ENCODE assay signal across 8 cellular contexts in the genomic region with DNA sequence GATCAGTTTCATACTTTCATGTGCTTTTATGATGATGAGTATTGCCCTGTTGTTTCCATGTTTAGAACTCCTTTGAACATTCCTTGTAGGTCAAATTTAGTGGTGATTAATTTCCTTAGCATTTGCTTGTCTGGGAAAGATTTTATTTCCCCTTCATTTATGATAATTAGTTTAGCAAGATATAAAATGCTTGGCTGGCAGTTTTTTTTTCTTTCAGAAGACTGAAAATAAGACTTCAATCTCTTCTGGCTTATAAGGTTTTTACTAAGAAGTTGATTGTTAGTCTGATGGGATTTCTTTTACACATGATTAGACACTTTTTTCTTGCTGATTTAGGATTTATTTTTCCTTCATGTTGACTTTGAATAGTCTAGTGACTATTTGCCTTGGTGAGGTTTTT.
"Had no signal": no experiment of that assay in that cellular context is flagged by ENCODE, and none has a peak within 500 bp of the region (broad histone marks: within the 10 kb centered on the region; RNA-seq: fewer than 3 reads in every experiment).

No MANE protein-coding gene starts in this region.

- H3K4me3 Mint-ChIP-seq: H9 had no signal

- DNase-seq: GM23248, GOT3, H9, HCEC 1CT, KBM-7 had no signal

- H3K4me1 Mint-ChIP-seq: H9 had no signal

- H3K4me3 ChIP-seq: GM23248 had no signal

- H3K9ac ChIP-seq: GM23248, KMS-11 had no signal

- FAIRE-seq: H54, HTR-8/SVneo had no signal

- H3K4me2 ChIP-seq: KMS-11 had no signal

- H2AFZ ChIP-seq: GM23248 had no signal

- H3K27ac Mint-ChIP-seq: H9 had no signal

- H3K27ac ChIP-seq: GM23248, KMS-11 had no signal
